ENCODE assay signal across 8 cellular contexts in the genomic region with DNA sequence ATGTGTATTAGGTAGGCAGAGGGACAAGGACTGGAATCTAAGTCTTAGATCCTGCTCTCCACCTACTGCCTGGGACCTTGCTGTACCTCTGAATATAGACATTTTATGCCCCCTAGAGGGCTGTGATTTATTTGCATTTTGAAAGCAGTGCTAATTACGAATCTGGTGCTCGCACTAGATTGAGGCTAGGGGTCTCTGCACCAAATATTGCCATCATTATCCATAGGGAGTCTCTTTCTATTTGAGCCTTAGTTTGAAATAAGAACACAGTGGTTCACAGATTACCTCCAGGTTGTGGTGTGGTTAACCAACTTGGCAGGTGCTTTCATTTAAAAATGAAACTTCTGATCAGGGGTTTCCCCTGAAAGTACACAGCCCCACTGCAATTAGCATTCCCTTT. TPM values are rescaled to one million over a fixed set of nuclear protein-coding genes. Genes with fewer than 3 reads are reported as not detected.
A peak's percentile ranks its signal among the peaks of the same experiment; 100 is the strongest.
DNase-seq lines count a peak whose midpoint lies in the region; ATAC-seq, FAIRE-seq and TF ChIP-seq lines count a peak whose summit lies in the region.

No MANE protein-coding gene starts in this region.

- in situ Hi-C loops in Panc1 (cut with HindIII; ENCODE audit: low pct_unique_long_range_greater_than_20kb, low sequenced_read_pairs) = no loop called here

- H3K27me3 ChIP-seq in Panc1 (ENCODE audit: control insufficient read depth, insufficient read depth, low read length) = no peaks in the 10 kb centered on the region

- H3K27ac ChIP-seq in Panc1 (ENCODE audit: low read length) = no peak overlapping the region

- CTCF ChIA-PET in Panc1 (lab: Charles Lee) = no interaction called here

- no peak for FAIRE-seq in D721Med (lab: Jason Lieb, UNC)

- intact Hi-C loops in Panc1 (cut with micrococcal nuclease; ENCODE audit: unreplicated experiment) = no loop called here

- peak; percentile 93 for ATAC-seq in GM18907 (IDR thresholded peaks at IDR 0.05; ENCODE audit: unreplicated experiment)
- ATAC-seq in HG03025 (IDR thresholded peaks at IDR 0.05; ENCODE audit: low FRiP score, unreplicated experiment) = peak; percentile 81
- ATAC-seq in Panc1 = peak; percentile 77

- H3K4me3 ChIP-seq in Panc1 (ENCODE audit: low read depth in 2 of 2, low read length in 2 of 2) = no peak overlapping the region
- no peak overlapping the region for H3K4me3 ChIP-seq in fibroblast of villous mesenchyme (ENCODE audit: low read depth, low read length)

- H3K36me3 ChIP-seq in Panc1 (ENCODE audit: control insufficient read depth, insufficient read depth, low read length) = no peaks in the 10 kb centered on the region

- H3K4me1 ChIP-seq in Panc1 (ENCODE audit: control insufficient read depth, insufficient read depth, low read length) = no peaks in the 10 kb centered on the region; the same call in 1 of the 2 replicates

- POLR2A ChIA-PET in Panc1 (lab: Charles Lee) = no interaction called here

- peak; percentile 57 for TF ChIP-seq CTCF in D721Med (IDR thresholded peaks at IDR 0.05; ENCODE audit: insufficient read depth, missing control alignments)
- peak; percentile 64 for TF ChIP-seq CTCF in Panc1 (IDR thresholded peaks at IDR 0.05)
- TF ChIP-seq CTCF in fibroblast of villous mesenchyme (IDR thresholded peaks at IDR 0.05; ENCODE audit: insufficient read depth, low read depth, low read length) = peak; percentile 45

- BruUV-seq in Panc1 (replicated peaks; lab: Mats Ljungman, UMichigan) = no TSS peak

- H3K9me3 ChIP-seq in Panc1 (ENCODE audit: control insufficient read depth, insufficient read depth, low read depth, low read length) = no peaks in the 10 kb centered on the region

- DNase-seq in D721Med (ENCODE audit: insufficient read length, low spot score) = no peak
- no peak for DNase-seq in Panc1 (ENCODE audit: low read depth, low spot score)
- DNase-seq in fibroblast of villous mesenchyme (ENCODE audit: low read depth) = peak; percentile 41
- no peak for DNase-seq in stimulated activated CD8-positive, alpha-beta memory T cell treated with anti-CD3 and anti-CD28 coated beads, Interleukin-4, amount 100 ng/mL, for 48 hours
- DNase-seq in 8988T = no peak
- no peak for DNase-seq in NCI-H774 (lab: John Stamatoyannopoulos, UW)

RNA-seq across cellular contexts. Expression of a gene that starts 41.8 kb away (rescaled TPM):
- total RNA-seq in Panc1 (2021; ENCODE audit: unreplicated experiment) = 16.6 TPM
- polyA plus RNA-seq in Panc1 (2012; ENCODE audit: insufficient read length) = 12.7 TPM
- 3.5 and 5.8 TPM in 2 replicates for total RNA-seq in fibroblast of villous mesenchyme

RNA-seq across cellular contexts. Expression of a gene that starts 59.4 kb away (rescaled TPM):
- total RNA-seq in Panc1 (2021; ENCODE audit: unreplicated experiment) = 51.6 TPM
- polyA plus RNA-seq in Panc1 (2012; ENCODE audit: insufficient read length) = 30.3 TPM
- total RNA-seq in fibroblast of villous mesenchyme = 27.2 and 49.0 TPM in 2 replicates
